17 cellular contexts compared by ENCODE assay signal in genomic region chr17:63545302-63545928, GRCh38. TPM values are rescaled to one million over a fixed set of nuclear protein-coding genes. Genes with fewer than 3 reads are reported as not detected.
DNase-seq lines count a peak whose midpoint lies in the region; ATAC-seq and TF ChIP-seq lines count a peak whose summit lies in the region.
"Had no signal": no experiment of that assay in that cellular context is flagged by ENCODE, and none has a peak within 500 bp of the region (broad histone marks: within the 10 kb centered on the region; RNA-seq: fewer than 3 reads in every experiment).

No MANE protein-coding gene starts in this region.

- H3K27me3 Mint-ChIP-seq in activated naive CD4-positive, alpha-beta T cell treated with anti-CD3 and anti-CD28 coated beads, Interleukin-2, amount 10 ng/mL, durations not matched to agents 7 days and 5 days = peaks cover 23% of the 10 kb centered on the region

- H3K4me2 ChIP-seq in IMR-90 (ENCODE audit: low read depth, low read length) = no peak overlapping the region
- no peak overlapping the region for H3K4me2 ChIP-seq in neuronal stem cell (ENCODE audit: insufficient read depth, low read length, poor library complexity, severe bottlenecking)
- H3K4me2 ChIP-seq: KMS-11 had no signal

- no peak overlapping the region for H2AFZ ChIP-seq in IMR-90 (replicated peaks; ENCODE audit: low read length, poor library complexity)
- H2AFZ ChIP-seq in neuronal stem cell (ENCODE audit: low read length) = no peak overlapping the region

- peaks cover 2% of the 10 kb centered on the region for H3K36me3 Mint-ChIP-seq in activated naive CD4-positive, alpha-beta T cell treated with anti-CD3 and anti-CD28 coated beads, Interleukin-2, amount 10 ng/mL, durations not matched to agents 7 days and 5 days

- no peak for TF ChIP-seq RAD21 in IMR-90 (IDR thresholded peaks at IDR 0.05; ENCODE audit: low read length)

- CTCF ChIA-PET in IMR-90 (lab: Yijun Ruan, JAX) = interaction anchor here (0.5 to 0.9 kb wide), 2 partner anchors 40 to 43 kb away, joined by 3 to 7 read pairs; no protein-coding TSS in a partner anchor
- CTCF ChIA-PET in activated naive CD4-positive, alpha-beta T cell treated with anti-CD3 and anti-CD28 coated beads, Interleukin-2, amount 10 ng/mL, durations not matched to agents 7 days and 5 days (lab: Charles Lee) = interaction anchor here (0.6 kb wide), 1 partner anchor 840 kb away, joined by 3 read pairs; no protein-coding TSS in a partner anchor
- CTCF ChIA-PET in A673 (lab: Charles Lee) = no interaction called here

- no peak overlapping the region for H3K4me3 ChIP-seq in IMR-90 (ENCODE audit: insufficient read depth, low read depth, low read length)
- H3K4me3 ChIP-seq in coronary artery = no peak overlapping the region
- no peak overlapping the region for H3K4me3 ChIP-seq in neuronal stem cell (ENCODE audit: low read length in 2 of 2)
- no peak overlapping the region for H3K4me3 ChIP-seq in A673 (ENCODE audit: low read depth, low read length, poor library complexity, severe bottlenecking)
- no peak overlapping the region for H3K4me3 ChIP-seq in gastroesophageal sphincter
- H3K4me3 ChIP-seq: MG63 had no signal

- no peaks in the 10 kb centered on the region for H3K9me3 Mint-ChIP-seq in activated naive CD4-positive, alpha-beta T cell treated with anti-CD3 and anti-CD28 coated beads, Interleukin-2, amount 10 ng/mL, durations not matched to agents 7 days and 5 days

- H3K4me3 Mint-ChIP-seq in activated naive CD4-positive, alpha-beta T cell treated with anti-CD3 and anti-CD28 coated beads, Interleukin-2, amount 10 ng/mL, durations not matched to agents 7 days and 5 days = no peak overlapping the region

- TF ChIP-seq CTCF in IMR-90 (conservative IDR thresholded peaks at IDR 0.05; ENCODE audit: low read depth, low read length) = no peak
- no peak for TF ChIP-seq CTCF in coronary artery (IDR thresholded peaks at IDR 0.05)
- TF ChIP-seq CTCF in A673 (conservative IDR thresholded peaks at IDR 0.05; ENCODE audit: low read depth, low read length) = no peak
- TF ChIP-seq CTCF in gastroesophageal sphincter (IDR thresholded peaks at IDR 0.05) = no peak

- no peak overlapping the region for H3K56ac ChIP-seq in IMR-90 (ENCODE audit: extremely low read depth, insufficient read depth, low read length)

- 18% methylated on average over 1 of the region's 2 CpGs; no CpG with 5 or more reads in 1 of the 2 experiments for WGBS in IMR-90 (ENCODE audit: extremely low coverage in 2 of 2, insufficient read length in 1 of 2), 2 experiments
- no CpG with 5 or more reads among the region's 2 CpGs for WGBS in neuronal stem cell (ENCODE audit: extremely low coverage in 2 of 2, insufficient read length in 2 of 2, insufficient replicate concordance in 1 of 2), 2 donors
- 71% methylated on average over 1 of the region's 2 CpGs; no CpG with 5 or more reads in 1 of the 2 donors for WGBS in gastroesophageal sphincter (ENCODE audit: low coverage in 1 of 2), 2 donors

- H4K8ac ChIP-seq in IMR-90 (ENCODE audit: low read depth in 2 of 2, low read length in 2 of 2) (no peak overlapping the region), neuronal stem cell (ENCODE audit: low read depth, low read length) (no peak overlapping the region)

- peaks cover 6% of the 10 kb centered on the region in 2 experiments; a peak in 2 of 4 replicates for H3K79me1 ChIP-seq in IMR-90 (ENCODE audit: low read depth in 1 of 2, low read length in 2 of 2)
- peaks cover 2% of the 10 kb centered on the region for H3K79me1 ChIP-seq in neuronal stem cell (ENCODE audit: low read depth, low read length)

- DNase-seq in D341Med (ENCODE audit: low spot score) (peak; percentile 22), IMR-90 (no peak), coronary artery (ENCODE audit: low spot score) (peak; percentile 65), neuronal stem cell (ENCODE audit: low spot score) (no peak), NOMO-1 treated with DMSO at 0.1 percent for 48 hours (lab: John Stamatoyannopoulos, UW; ENCODE audit: unreplicated experiment) (no peak), A673 (ENCODE audit: low spot score) (no peak)
- no peak for DNase-seq in activated naive CD4-positive, alpha-beta T cell treated with anti-CD3 and anti-CD28 coated beads, Interleukin-2, amount 10 ng/mL, durations not matched to agents 7 days and 5 days
- DNase-seq: GF-D8, MG63, NCI-H1105, NCI-H187, NCI-H446 treated with DMSO at 0.1 percent for 48 hours, NCI-H774, SHP77 treated with DMSO at 0.1 percent for 48 hours had no signal

- TF ChIP-seq POLR2A in IMR-90 (IDR thresholded peaks at IDR 0.05; ENCODE audit: low read depth, low read length) = no peak
- no peak for TF ChIP-seq POLR2A in gastroesophageal sphincter (IDR thresholded peaks at IDR 0.05)

- H3K9me3 ChIP-seq in IMR-90 (ENCODE audit: control insufficient read depth, insufficient read depth, low read length) (no peaks in the 10 kb centered on the region), neuronal stem cell (replicated peaks in 1 of 2; ENCODE audit: control insufficient read depth in 2 of 2, insufficient read depth in 1 of 2, low read depth in 1 of 2, low read length in 2 of 2) (no peaks in the 10 kb centered on the region), A673 (ENCODE audit: low read depth, low read length, poor library complexity, severe bottlenecking) (no peaks in the 10 kb centered on the region), gastroesophageal sphincter (no peaks in the 10 kb centered on the region)
- H3K9me3 ChIP-seq: MG63 had no signal

- POLR2A ChIA-PET in IMR-90 (lab: Charles Lee; ENCODE audit: unreplicated experiment) (no interaction called here), A673 (lab: Charles Lee; ENCODE audit: low non-redundant PET) (no interaction called here)

- no peaks in the 10 kb centered on the region; the same call in 1 of the 2 replicates for H3K9me1 ChIP-seq in IMR-90 (ENCODE audit: insufficient read depth, low read length)

- H2BK15ac ChIP-seq in IMR-90 (ENCODE audit: low read depth, low read length) (no peak overlapping the region), neuronal stem cell (ENCODE audit: low read length) (no peak overlapping the region)

- no peak for ATAC-seq in IMR-90 (ENCODE audit: low read depth)
- no peak for ATAC-seq in gastroesophageal sphincter

- in situ Hi-C loops in IMR-90 (cut with MboI; ENCODE audit: low sequenced_read_pairs) = no loop called here

- H3K4me1 ChIP-seq in IMR-90 (ENCODE audit: control insufficient read depth, insufficient read depth, low read length) = no peaks in the 10 kb centered on the region
- peaks cover 3 to 15% of the 10 kb centered on the region in 2 donors for H3K4me1 ChIP-seq in neuronal stem cell (ENCODE audit: control insufficient read depth in 2 of 2, insufficient read depth in 1 of 2, low read depth in 1 of 2, low read length in 2 of 2)
- peaks cover 4% of the 10 kb centered on the region for H3K4me1 ChIP-seq in A673 (ENCODE audit: insufficient read depth, low read length, poor library complexity, severe bottlenecking)
- peaks cover 0 to 12% (median 0%) of the 10 kb centered on the region in 3 donors for H3K4me1 ChIP-seq in gastroesophageal sphincter

- no peak overlapping the region for H3K27ac ChIP-seq in IMR-90 (ENCODE audit: insufficient read depth, low read length)
- H3K27ac ChIP-seq in coronary artery = no peak overlapping the region
- H3K27ac ChIP-seq in neuronal stem cell (replicated peaks; ENCODE audit: low read length) = no peak overlapping the region
- H3K27ac ChIP-seq in A673 (ENCODE audit: low read depth, low read length, poor library complexity, severe bottlenecking) = no peak overlapping the region
- no peak overlapping the region for H3K27ac ChIP-seq in gastroesophageal sphincter
- H3K27ac ChIP-seq: KMS-11 had no signal

- peaks cover 20% of the 10 kb centered on the region for H3K27me3 ChIP-seq in IMR-90 (ENCODE audit: control insufficient read depth, insufficient read depth, low read length)
- H3K27me3 ChIP-seq in neuronal stem cell (ENCODE audit: control insufficient read depth in 3 of 3, insufficient read depth in 3 of 3, low read depth in 1 of 3, low read length in 3 of 3) = no peaks in the 10 kb centered on the region
- no peaks in the 10 kb centered on the region for H3K27me3 ChIP-seq in A673 (replicated peaks; ENCODE audit: insufficient read depth, low read depth, low read length, poor library complexity)
- H3K27me3 ChIP-seq in gastroesophageal sphincter = peaks cover 9% of the 10 kb centered on the region
- H3K27me3 ChIP-seq: MG63 had no signal

- H3K23ac ChIP-seq in IMR-90 (ENCODE audit: low read depth, low read length) = no peak overlapping the region
- H3K23ac ChIP-seq in neuronal stem cell (ENCODE audit: low read depth, low read length, poor library complexity) = no peak overlapping the region

- no peak overlapping the region for H4K5ac ChIP-seq in IMR-90 (ENCODE audit: low read depth, low read length)

- H2BK5ac ChIP-seq in IMR-90 (ENCODE audit: low read depth, low read length, poor library complexity, severe bottlenecking) (no peak overlapping the region), neuronal stem cell (ENCODE audit: low read length) (no peak overlapping the region)

- H3K4ac ChIP-seq in IMR-90 (ENCODE audit: low read depth, low read length) (no peak overlapping the region), neuronal stem cell (ENCODE audit: low read length) (no peak overlapping the region)

- H3K36me3 ChIP-seq in IMR-90 (ENCODE audit: control insufficient read depth, insufficient read depth, low read length) = no peaks in the 10 kb centered on the region
- H3K36me3 ChIP-seq in neuronal stem cell (replicated peaks in 1 of 2; ENCODE audit: control insufficient read depth in 2 of 2, insufficient read depth in 2 of 2, low read length in 2 of 2) = no peaks in the 10 kb centered on the region
- H3K36me3 ChIP-seq in A673 (ENCODE audit: insufficient read depth, low read length, poor library complexity, severe bottlenecking) = no peaks in the 10 kb centered on the region
- H3K36me3 ChIP-seq in gastroesophageal sphincter = no peaks in the 10 kb centered on the region

- H3K4me1 Mint-ChIP-seq in activated naive CD4-positive, alpha-beta T cell treated with anti-CD3 and anti-CD28 coated beads, Interleukin-2, amount 10 ng/mL, durations not matched to agents 7 days and 5 days = peaks cover 11% of the 10 kb centered on the region

- H2BK120ac ChIP-seq in IMR-90 (ENCODE audit: low read depth, low read length) (no peak overlapping the region), neuronal stem cell (ENCODE audit: low read depth, low read length) (no peak overlapping the region)

- BruUV-seq in IMR-90 (replicated peaks; lab: Mats Ljungman, UMichigan) = no TSS peak
- no TSS peak for BruUV-seq in A673 (replicated peaks; lab: Mats Ljungman, UMichigan)

- H3K14ac ChIP-seq in IMR-90 (replicated peaks; ENCODE audit: low read depth, low read length) = no peak overlapping the region
- no peak overlapping the region for H3K14ac ChIP-seq in neuronal stem cell (ENCODE audit: low read length)

- H3K27ac Mint-ChIP-seq in activated naive CD4-positive, alpha-beta T cell treated with anti-CD3 and anti-CD28 coated beads, Interleukin-2, amount 10 ng/mL, durations not matched to agents 7 days and 5 days = no peak overlapping the region

- TF ChIP-seq EP300 in gastroesophageal sphincter (IDR thresholded peaks at IDR 0.05) = no peak

- H4K20me1 ChIP-seq in IMR-90 (ENCODE audit: insufficient read depth, low read length) = no peaks in the 10 kb centered on the region

- H2AK5ac ChIP-seq in IMR-90 (ENCODE audit: low read depth, low read length) (no peak overlapping the region), neuronal stem cell (ENCODE audit: low read depth, low read length) (peak overlapping the region; percentile 0)

- H2AK9ac ChIP-seq in IMR-90 (replicated peaks; ENCODE audit: low read depth, low read length, poor library complexity) = peak overlapping the region; percentile 33

- intact Hi-C loops in IMR-90 (cut with micrococcal nuclease) (no loop called here), A673 (cut with micrococcal nuclease; ENCODE audit: unreplicated experiment) (no loop called here)

- H3K9ac ChIP-seq in IMR-90 (ENCODE audit: low read depth, low read length) = no peak overlapping the region
- no peak overlapping the region for H3K9ac ChIP-seq in neuronal stem cell (ENCODE audit: low read depth, low read length, poor library complexity)
- H3K9ac ChIP-seq: KMS-11 had no signal

- H3K18ac ChIP-seq in IMR-90 (ENCODE audit: low read depth, low read length) (no peak overlapping the region), neuronal stem cell (ENCODE audit: low read length) (peak overlapping the region; percentile 45)

- dilution Hi-C loops in IMR-90 (cut with HindIII; ENCODE audit: low sequenced_read_pairs, unreplicated experiment) = no loop called here

- H2BK12ac ChIP-seq in neuronal stem cell (ENCODE audit: low read length) = no peak overlapping the region

- H4K91ac ChIP-seq in IMR-90 (ENCODE audit: insufficient read depth, low read depth, low read length) = no peak overlapping the region
- no peak overlapping the region for H4K91ac ChIP-seq in neuronal stem cell (ENCODE audit: low read depth, low read length, poor library complexity)

- no peak overlapping the region for H2BK20ac ChIP-seq in IMR-90 (ENCODE audit: low read depth, low read length)

RNA-seq across cellular contexts. Expression of gene DCAF7, which starts 4.9 kb away (rescaled TPM):
- total RNA-seq in IMR-90 (2012; rRNA removed) (31.4 and 40.9 TPM in 2 replicates), A673 (2021) (116 and 138 TPM in 2 replicates), gastroesophageal sphincter (10 to 100 TPM; 27.1 to 50.0 (median 36.8) TPM)
- 52.4 and 52.8 TPM in 2 replicates for polyA plus RNA-seq in IMR-90 (2012; rRNA removed)
- 27.7 and 39.4 TPM in 2 replicates for polyA plus RNA-seq in IMR-90 (2012; cell fraction: cytosol; rRNA removed)
- 31.4 and 38.7 TPM in 2 replicates for polyA plus RNA-seq in IMR-90 (2012; cell fraction: nucleus; rRNA removed; ENCODE audit: low replicate concordance)
- 73.3 TPM for polyA plus RNA-seq in neuronal stem cell (2013, experiment 1 of 2)
- polyA plus RNA-seq in neuronal stem cell (2013, experiment 2 of 2) = 73.2 TPM

RNA-seq across cellular contexts. Expression of gene KCNH6, which starts 22.3 kb away (rescaled TPM):
- total RNA-seq in IMR-90 (2012; rRNA removed) (0.18 and 0.28 TPM in 2 replicates), A673 (2021) (not detected in 2 replicates), gastroesophageal sphincter (not detected)
- 0.17 and 0.32 TPM in 2 replicates for polyA plus RNA-seq in IMR-90 (2012; rRNA removed)
- polyA plus RNA-seq in IMR-90 (2012; cell fraction: cytosol; rRNA removed) = 0.17 and 0.26 TPM in 2 replicates
- 0.34 and 1.2 TPM in 2 replicates for polyA plus RNA-seq in IMR-90 (2012; cell fraction: nucleus; rRNA removed; ENCODE audit: low replicate concordance)
- polyA plus RNA-seq in neuronal stem cell (2013, experiment 1 of 2) = 0.03 TPM
- not detected for polyA plus RNA-seq in neuronal stem cell (2013, experiment 2 of 2)
- total RNA-seq: H4 had no signal

RNA-seq across cellular contexts. Expression of gene TACO1, which starts 55.3 kb away (rescaled TPM):
- 6.5 and 9.4 TPM in 2 replicates for total RNA-seq in IMR-90 (2012; rRNA removed)
- polyA plus RNA-seq in IMR-90 (2012; rRNA removed) = 28.8 and 32.8 TPM in 2 replicates
- 14.2 and 15.9 TPM in 2 replicates for polyA plus RNA-seq in IMR-90 (2012; cell fraction: cytosol; rRNA removed)
- 9.9 and 11.3 TPM in 2 replicates for polyA plus RNA-seq in IMR-90 (2012; cell fraction: nucleus; rRNA removed; ENCODE audit: low replicate concordance)
- 13.2 TPM for polyA plus RNA-seq in neuronal stem cell (2013, experiment 1 of 2)
- polyA plus RNA-seq in neuronal stem cell (2013, experiment 2 of 2) = 13.7 TPM
- total RNA-seq in A673 (2021) = 38.7 and 39.0 TPM in 2 replicates
- 10 to 100 TPM; 11.4 to 18.3 (median 14.6) TPM for total RNA-seq in gastroesophageal sphincter

Comparison
In these comparisons a context has a peak if more than half of its experiments do, and no peak if none do; other contexts are left out.
1. DNase-seq: peak in D341Med (single experiment) and coronary artery (single experiment); none in IMR-90 (single experiment), neuronal stem cell (single experiment), activated naive CD4-positive, alpha-beta T cell treated with anti-CD3 and anti-CD28 coated beads, Interleukin-2, amount 10 ng/mL, durations not matched to agents 7 days and 5 days (single experiment), NOMO-1 treated with DMSO at 0.1 percent for 48 hours (single experiment) and A673 (single experiment).